Comparison of ENCODE assay signal across 13 cellular contexts in the genomic region with DNA sequence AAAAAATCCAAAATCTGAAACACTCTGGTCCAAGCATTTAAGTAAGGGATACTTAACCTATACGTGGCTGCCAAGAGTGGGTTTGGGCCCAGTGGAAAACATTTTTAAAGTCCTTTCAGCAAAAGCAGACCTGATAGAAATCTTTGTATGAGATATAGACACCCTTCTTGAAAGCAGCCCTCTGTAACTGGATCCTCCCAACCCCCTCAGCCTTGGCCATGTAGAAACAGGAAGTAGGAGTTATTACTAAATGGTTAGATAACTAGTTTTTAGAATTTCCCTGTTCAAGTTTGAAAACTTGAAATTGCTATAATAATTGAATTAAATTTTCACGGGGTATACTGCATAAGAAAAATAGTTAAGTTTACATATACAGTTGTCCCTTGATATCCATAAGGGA.
DNase-seq lines count a peak whose midpoint lies in the region; ATAC-seq and TF ChIP-seq lines count a peak whose summit lies in the region.
"Had no signal": no experiment of that assay in that cellular context is flagged by ENCODE, and none has a peak within 500 bp of the region (broad histone marks: within the 10 kb centered on the region; RNA-seq: fewer than 3 reads in every experiment).

No MANE protein-coding gene starts in this region.

- no peak overlapping the region for H3K4me3 Mint-ChIP-seq in activated T-cell treated with anti-CD3 and anti-CD28 coated beads, Interleukin-2, amount 50 U/mL, for 24 hours
- no peak overlapping the region for H3K4me3 Mint-ChIP-seq in activated naive CD4-positive, alpha-beta T cell treated with anti-CD3 and anti-CD28 coated beads for 36 hours
- H3K4me3 Mint-ChIP-seq: activated naive CD8-positive, alpha-beta T cell had no signal

- no peaks in the 10 kb centered on the region for H3K36me3 ChIP-seq in BLaER1 treated with 17β-estradiol and CSF1 and Interleukin-3, amounts not matched to agents 10 nM and 100 nM
- H3K36me3 ChIP-seq: colonic mucosa had no signal

- H3K9me3 ChIP-seq in BLaER1 treated with 17β-estradiol and CSF1 and Interleukin-3, amounts not matched to agents 10 nM and 100 nM (replicated peaks in 1 of 11): no peaks in the 10 kb centered on the region
- H3K9me3 ChIP-seq: colonic mucosa, stomach had no signal

- no peaks in the 10 kb centered on the region for H3K9me3 Mint-ChIP-seq in activated T-cell treated with anti-CD3 and anti-CD28 coated beads, Interleukin-2, amount 50 U/mL, for 24 hours
- no peaks in the 10 kb centered on the region for H3K9me3 Mint-ChIP-seq in activated naive CD4-positive, alpha-beta T cell treated with anti-CD3 and anti-CD28 coated beads for 36 hours

- no peak overlapping the region for H3K9ac ChIP-seq in BLaER1 treated with 17β-estradiol and CSF1 and Interleukin-3, amounts not matched to agents 10 nM and 100 nM

- TF ChIP-seq CTCF in HL-60 (IDR thresholded peaks at IDR 0.05; ENCODE audit: insufficient read depth, low read length) (no peak), fibroblast of pulmonary artery (IDR thresholded peaks at IDR 0.05; ENCODE audit: low read length, missing control alignments) (no peak)

- intact Hi-C loops in activated naive CD4-positive, alpha-beta T cell treated with anti-CD3 and anti-CD28 coated beads for 36 hours (cut with micrococcal nuclease): no loop called here

- H3K27me3 ChIP-seq in BLaER1 treated with 17β-estradiol and CSF1 and Interleukin-3, amounts not matched to agents 10 nM and 100 nM: no peaks in the 10 kb centered on the region
- no peaks in the 10 kb centered on the region for H3K27me3 ChIP-seq in HL-60 (ENCODE audit: insufficient read depth, poor library complexity, severe bottlenecking)
- H3K27me3 ChIP-seq: colonic mucosa, stomach had no signal

- H3K4me3 ChIP-seq in BLaER1 treated with 17β-estradiol and CSF1 and Interleukin-3, amounts not matched to agents 10 nM and 100 nM: no peak overlapping the region
- H3K4me3 ChIP-seq in HL-60 (replicated peaks; ENCODE audit: insufficient read depth, low read length) (no peak overlapping the region), fibroblast of pulmonary artery (replicated peaks; ENCODE audit: low read depth, low read length) (no peak overlapping the region)
- H3K4me3 ChIP-seq: colonic mucosa, stomach had no signal

- H3K4me1 Mint-ChIP-seq in activated T-cell treated with anti-CD3 and anti-CD28 coated beads, Interleukin-2, amount 50 U/mL, for 24 hours (ENCODE audit: low read depth): peaks cover 33% of the 10 kb centered on the region
- H3K4me1 Mint-ChIP-seq in activated naive CD4-positive, alpha-beta T cell treated with anti-CD3 and anti-CD28 coated beads for 36 hours (ENCODE audit: low read depth): peaks cover 19% of the 10 kb centered on the region

- no peak for ATAC-seq in HG03196 (IDR thresholded peaks at IDR 0.05; ENCODE audit: unreplicated experiment)

- H3K27ac Mint-ChIP-seq in activated T-cell treated with anti-CD3 and anti-CD28 coated beads, Interleukin-2, amount 50 U/mL, for 24 hours: no peak overlapping the region
- no peak overlapping the region for H3K27ac Mint-ChIP-seq in activated naive CD4-positive, alpha-beta T cell treated with anti-CD3 and anti-CD28 coated beads for 36 hours
- H3K27ac Mint-ChIP-seq: activated naive CD8-positive, alpha-beta T cell had no signal

- H4K20me1 ChIP-seq in BLaER1 treated with 17β-estradiol and CSF1 and Interleukin-3, amounts not matched to agents 10 nM and 100 nM: no peaks in the 10 kb centered on the region

- DNase-seq in HL-60 (ENCODE audit: low read depth in 1 of 2, low spot score in 1 of 2) (peak in 1 of 2 experiments; percentile 82), SIG-M5 (lab: John Stamatoyannopoulos, UW) (peak; percentile 3), fibroblast of pulmonary artery (ENCODE audit: low read depth) (peak; percentile 38), COLO668 (lab: John Stamatoyannopoulos, UW; ENCODE audit: unreplicated experiment) (no peak)
- DNase-seq in activated T-cell treated with anti-CD3 and anti-CD28 coated beads, Interleukin-2, amount 50 U/mL, for 24 hours: no peak
- no peak for DNase-seq in activated naive CD4-positive, alpha-beta T cell treated with anti-CD3 and anti-CD28 coated beads for 36 hours
- DNase-seq: colonic mucosa, GDM1, stomach had no signal

- peak overlapping the region in 2 of 11 experiments; percentile 23 to 56; a peak in 2 of 22 replicates for H3K27ac ChIP-seq in BLaER1 treated with 17β-estradiol and CSF1 and Interleukin-3, amounts not matched to agents 10 nM and 100 nM
- peak overlapping the region; percentile 51 for H3K27ac ChIP-seq in HL-60 (replicated peaks)
- H3K27ac ChIP-seq: colonic mucosa, VCaP had no signal

- H3K36me3 Mint-ChIP-seq in activated T-cell treated with anti-CD3 and anti-CD28 coated beads, Interleukin-2, amount 50 U/mL, for 24 hours (ENCODE audit: low read depth): no peaks in the 10 kb centered on the region
- H3K36me3 Mint-ChIP-seq in activated naive CD4-positive, alpha-beta T cell treated with anti-CD3 and anti-CD28 coated beads for 36 hours (ENCODE audit: low read depth): no peaks in the 10 kb centered on the region
- H3K36me3 Mint-ChIP-seq: activated naive CD8-positive, alpha-beta T cell had no signal

- peaks cover 47 to 83% (median 58%) of the 10 kb centered on the region in 10 experiments for H3K4me1 ChIP-seq in BLaER1 treated with 17β-estradiol and CSF1 and Interleukin-3, amounts not matched to agents 10 nM and 100 nM

- H3K27me3 Mint-ChIP-seq in activated T-cell treated with anti-CD3 and anti-CD28 coated beads, Interleukin-2, amount 50 U/mL, for 24 hours: no peaks in the 10 kb centered on the region
- no peaks in the 10 kb centered on the region for H3K27me3 Mint-ChIP-seq in activated naive CD4-positive, alpha-beta T cell treated with anti-CD3 and anti-CD28 coated beads for 36 hours (ENCODE audit: low read depth)
- H3K27me3 Mint-ChIP-seq: activated naive CD8-positive, alpha-beta T cell had no signal

- CTCF ChIA-PET in activated naive CD4-positive, alpha-beta T cell treated with anti-CD3 and anti-CD28 coated beads for 36 hours (lab: Charles Lee): no interaction called here

- peak overlapping the region in 7 of 11 experiments; percentile 4 to 94 (median 74); a peak in 9 of 22 replicates for H3K4me2 ChIP-seq in BLaER1 treated with 17β-estradiol and CSF1 and Interleukin-3, amounts not matched to agents 10 nM and 100 nM

Comparison
In these comparisons a context has a peak if more than half of its experiments do, and no peak if none do; other contexts are left out.
1. DNase-seq: peak in SIG-M5 (single experiment) and fibroblast of pulmonary artery (single experiment); none in activated T-cell treated with anti-CD3 and anti-CD28 coated beads, Interleukin-2, amount 50 U/mL, for 24 hours (single experiment), COLO668 (single experiment) and activated naive CD4-positive, alpha-beta T cell treated with anti-CD3 and anti-CD28 coated beads for 36 hours (single experiment).